Comparison of ENCODE assay signal across 16 cellular contexts in the genomic region with DNA sequence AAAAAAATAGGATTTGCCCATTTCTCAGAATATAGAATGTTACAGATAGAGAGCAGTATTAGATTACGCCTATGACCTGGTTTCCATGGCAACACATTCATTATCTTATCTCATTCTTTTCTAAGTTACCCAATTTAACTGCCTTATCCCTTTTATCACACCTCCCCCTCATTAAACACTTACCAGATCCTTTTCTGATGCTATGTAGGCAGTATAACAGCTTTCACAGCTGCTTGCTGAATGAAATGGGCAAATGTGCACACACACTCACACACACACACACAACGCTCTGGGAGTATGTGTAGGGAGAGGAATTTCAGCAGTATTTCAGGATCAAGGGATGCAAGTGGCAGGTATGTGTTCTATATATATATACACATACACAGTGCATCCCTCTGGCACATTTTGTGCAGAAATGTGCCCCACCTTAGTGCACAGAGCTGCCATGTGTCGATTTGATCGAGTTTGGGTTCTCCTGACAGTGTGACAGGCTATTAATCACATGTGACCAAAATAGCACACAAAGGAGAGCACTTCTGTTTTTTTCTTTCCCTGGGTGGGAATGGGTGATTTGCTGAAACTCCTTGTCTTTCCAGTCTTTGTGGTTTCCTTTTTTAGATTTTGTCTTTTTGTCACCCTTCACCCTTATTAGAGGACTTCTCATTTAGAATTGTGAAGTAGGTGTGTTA.
"Had no signal": no experiment of that assay in that cellular context is flagged by ENCODE, and none has a peak within 500 bp of the region (broad histone marks: within the 10 kb centered on the region; RNA-seq: fewer than 3 reads in every experiment).

No MANE protein-coding gene starts in this region.

- DNase-seq: activated CD4-positive, alpha-beta T cell treated with anti-CD3 and anti-CD28 coated beads, Interleukin-2, amount 50 U/mL, for 48 hours; activated gamma-delta T cell; activated T-cell treated with anti-CD3 and anti-CD28 coated beads, Interleukin-2, amount 50 U/mL, for 48 hours; brain microvascular endothelial cell; dermis blood vessel endothelial cell; lower lobe of right lung; midbrain; naive thymus-derived CD8-positive, alpha-beta T cell; psoas muscle; spleen; stimulated activated CD4-positive, alpha-beta T cell treated with anti-CD3 and anti-CD28 coated beads, Interleukin-1b, Interleukin-23, amount 100 ng/mL, for 48 hours; stimulated activated naive B cell treated with anti-CD40 and anti-IgM and Interleukin-4, amounts not matched to agents 10 μg/mL and 1 μg/mL and 100 μg/mL, for 72 hours; substantia nigra; T-helper 2 cell had no signal

- ATAC-seq: activated CD4-positive, CD25-positive, alpha-beta regulatory T cell treated with anti-CD3 and anti-CD28 coated beads, Interleukin-2, amount 50 U/mL, for 24 hours; lower lobe of right lung; naive thymus-derived CD8-positive, alpha-beta T cell; psoas muscle; sciatic nerve; stimulated activated naive B cell treated with anti-CD40 and anti-IgM and Interleukin-4, amounts not matched to agents 10 μg/mL and 1 μg/mL and 100 μg/mL, for 72 hours had no signal
